ENCODE assay signal across 24 cellular contexts in genomic region chr5:137181685-137182084, GRCh38.
"Had no signal": no experiment of that assay in that cellular context is flagged by ENCODE, and none has a peak within 500 bp of the region (broad histone marks: within the 10 kb centered on the region; RNA-seq: fewer than 3 reads in every experiment).

No MANE protein-coding gene starts in this region.

- H3K4me1 Mint-ChIP-seq: naive thymus-derived CD4-positive, alpha-beta T cell; stimulated activated effector memory CD8-positive, alpha-beta T cell treated with anti-CD3 and anti-CD28 coated beads, Interleukin-12 subunit alpha, Interleukin-12 subunit beta, amount 100 ng/mL, for 72 hours had no signal

- H3K4me3 Mint-ChIP-seq: effector memory CD8-positive, alpha-beta T cell; naive thymus-derived CD4-positive, alpha-beta T cell; nephron; stimulated activated effector memory CD8-positive, alpha-beta T cell treated with anti-CD3 and anti-CD28 coated beads, Interleukin-12 subunit alpha, Interleukin-12 subunit beta, amount 100 ng/mL, for 72 hours; type B pancreatic cell had no signal

- H3K27ac Mint-ChIP-seq: effector memory CD8-positive, alpha-beta T cell; naive thymus-derived CD4-positive, alpha-beta T cell; stimulated activated effector memory CD8-positive, alpha-beta T cell treated with anti-CD3 and anti-CD28 coated beads, Interleukin-12 subunit alpha, Interleukin-12 subunit beta, amount 100 ng/mL, for 72 hours; type B pancreatic cell had no signal

- H3K36me3 ChIP-seq: gastrocnemius medialis, heart left ventricle, left lung, ovary, sigmoid colon, stomach, thyroid gland had no signal

- H3K4me1 ChIP-seq: gastrocnemius medialis, heart left ventricle, left lung, psoas muscle, sigmoid colon, thyroid gland had no signal

- H3K36me3 Mint-ChIP-seq: naive thymus-derived CD4-positive, alpha-beta T cell; stimulated activated effector memory CD8-positive, alpha-beta T cell treated with anti-CD3 and anti-CD28 coated beads, Interleukin-12 subunit alpha, Interleukin-12 subunit beta, amount 100 ng/mL, for 72 hours; type B pancreatic cell had no signal

- DNase-seq: cortex of kidney; effector memory CD8-positive, alpha-beta T cell; gastrocnemius medialis; heart left ventricle; kidney; left lung; mesenchymal stem cell; midbrain; naive thymus-derived CD4-positive, alpha-beta T cell; occipital lobe; ovary; posterior cingulate gyrus; psoas muscle; right cardiac atrium; sigmoid colon; stimulated activated CD4-positive, alpha-beta T cell treated with anti-CD3 and anti-CD28 coated beads, Interleukin-2, amount 100 ng/mL, for 24 hours; stimulated activated CD4-positive, alpha-beta T cell treated with anti-CD3 and anti-CD28 coated beads, Interleukin-4, amount 100 ng/mL, for 24 hours; stimulated activated naive CD4-positive, alpha-beta T cell treated with Interleukin-2 at 50 U/mL for 16 hours; stomach; thyroid gland had no signal

- H3K9me3 ChIP-seq: gastrocnemius medialis, heart left ventricle, left lung, ovary, psoas muscle, sigmoid colon, stomach, thyroid gland had no signal

- H3K27me3 ChIP-seq: gastrocnemius medialis, heart left ventricle, hepatocyte, ovary, sigmoid colon, stomach, thyroid gland had no signal

- ATAC-seq: effector memory CD8-positive, alpha-beta T cell; gastrocnemius medialis; heart left ventricle; left lung; naive thymus-derived CD4-positive, alpha-beta T cell; psoas muscle; right cardiac atrium; stimulated activated effector memory CD8-positive, alpha-beta T cell treated with anti-CD3 and anti-CD28 coated beads, Interleukin-12 subunit alpha, Interleukin-12 subunit beta, amount 100 ng/mL, for 72 hours had no signal

- H3K4me3 ChIP-seq: gastrocnemius medialis, heart left ventricle, hepatocyte, left lung, ovary, psoas muscle, sigmoid colon, stomach, thyroid gland had no signal

- H3K9me3 Mint-ChIP-seq: nephron, type B pancreatic cell had no signal

- H3K27ac ChIP-seq: gastrocnemius medialis, heart left ventricle, hepatocyte, left lung, ovary, psoas muscle, sigmoid colon, stomach, thyroid gland had no signal
